ENCODE assay signal across 13 cellular contexts in genomic region chr9:27485158-27485557, GRCh38. TPM values are rescaled to one million over a fixed set of nuclear protein-coding genes. Genes with fewer than 3 reads are reported as not detected.
A peak's percentile ranks its signal among the peaks of the same experiment; 100 is the strongest.
DNase-seq lines count a peak whose midpoint lies in the region; ATAC-seq, FAIRE-seq and TF ChIP-seq lines count a peak whose summit lies in the region.
"Had no signal": no experiment of that assay in that cellular context is flagged by ENCODE, and none has a peak within 500 bp of the region (broad histone marks: within the 10 kb centered on the region; RNA-seq: fewer than 3 reads in every experiment).

No MANE protein-coding gene starts in this region.

- no peak for TF ChIP-seq CTCF in D721Med (IDR thresholded peaks at IDR 0.05; ENCODE audit: insufficient read depth, missing control alignments)

- FAIRE-seq in D721Med (lab: Jason Lieb, UNC) (no peak), frontal cortex (lab: Jason Lieb, UNC) (no peak)
- FAIRE-seq: endometrium had no signal

- ATAC-seq in GM19025 (IDR thresholded peaks at IDR 0.05; ENCODE audit: low read depth, unreplicated experiment) (peak; percentile 68), HG02763 (IDR thresholded peaks at IDR 0.05; ENCODE audit: unreplicated experiment) (peak; percentile 76), HG03575 (IDR thresholded peaks at IDR 0.05; ENCODE audit: extremely low read depth, insufficient number of reproducible peaks, low FRiP score, unreplicated experiment) (peak; percentile 57)

- DNase-seq in CD1c-positive myeloid dendritic cell (ENCODE audit: extremely low spot score) (peak; percentile 43), NCI-H526 treated with DMSO at 0.1 percent for 48 hours (lab: John Stamatoyannopoulos, UW) (no peak), SHP77 treated with DMSO at 0.1 percent for 48 hours (lab: John Stamatoyannopoulos, UW) (no peak), D721Med (ENCODE audit: insufficient read length, low spot score) (no peak), frontal cortex (ENCODE audit: low spot score in 2 of 2) (no peak)
- DNase-seq: CD4-positive, alpha-beta T cell; H7; NCI-H2029 treated with DMSO at 0.1 percent for 48 hours had no signal

RNA-seq across cellular contexts. Expression of gene IFNK, which starts 38.9 kb away (rescaled TPM):
- not detected for total RNA-seq in frontal cortex
- total RNA-seq: CD4-positive, alpha-beta T cell; H7; renal cortical epithelial cell had no signal

RNA-seq across cellular contexts. Expression of gene MOB3B, which starts 44.5 kb away (rescaled TPM):
- 2.9 TPM for total RNA-seq in frontal cortex
